1 cellular context compared by ENCODE assay signal in the genomic region with DNA sequence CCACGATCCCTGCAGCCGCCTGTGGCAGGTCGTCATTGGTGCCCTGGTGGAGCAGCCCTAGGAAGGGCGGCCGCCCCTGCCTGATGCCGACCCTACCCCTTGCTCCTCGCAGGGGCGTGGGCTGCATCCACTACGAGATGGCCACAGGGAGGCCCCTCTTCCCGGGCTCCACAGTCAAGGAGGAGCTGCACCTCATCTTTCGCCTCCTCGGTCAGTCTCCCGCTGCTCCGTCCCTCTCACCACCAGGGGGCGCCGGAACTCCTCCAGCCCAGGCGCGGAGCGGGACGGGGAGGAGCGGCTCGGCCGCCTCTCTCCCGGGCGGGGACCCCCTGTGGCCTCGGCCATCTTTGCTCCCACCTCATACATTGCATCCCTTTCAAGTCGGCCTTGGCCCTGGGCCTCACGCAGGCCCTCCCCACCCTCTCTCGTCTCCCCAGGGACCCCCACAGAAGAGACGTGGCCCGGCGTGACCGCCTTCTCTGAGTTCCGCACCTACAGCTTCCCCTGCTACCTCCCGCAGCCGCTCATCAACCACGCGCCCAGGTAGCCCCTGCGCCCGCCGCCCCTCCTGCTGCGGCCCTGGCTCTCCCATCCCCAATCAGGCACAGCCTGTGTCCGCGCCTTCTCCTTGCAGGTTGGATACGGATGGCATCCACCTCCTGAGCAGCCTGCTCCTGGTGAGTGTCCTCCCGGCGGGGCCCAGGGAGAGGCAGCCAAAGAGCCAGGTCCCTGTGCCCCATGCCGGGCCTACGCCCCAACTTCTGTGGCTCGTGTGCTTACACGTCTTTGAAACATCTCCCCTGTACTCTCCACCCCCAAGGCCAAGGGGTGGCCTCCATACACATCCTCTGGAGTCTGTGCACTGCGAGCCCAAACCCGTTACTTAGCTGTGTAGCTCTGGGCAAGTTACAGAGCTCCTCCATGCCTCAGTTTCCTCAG.
TF ChIP-seq lines count a peak whose summit lies in the region.

No MANE protein-coding gene starts in this region.

TF ChIP-seq in HEK293, 187 proteins besides CTCF, POLR2A, EP300 and RAD21 (continued from another document and continues in another):
- TF ChIP-seq, protein P1, sequence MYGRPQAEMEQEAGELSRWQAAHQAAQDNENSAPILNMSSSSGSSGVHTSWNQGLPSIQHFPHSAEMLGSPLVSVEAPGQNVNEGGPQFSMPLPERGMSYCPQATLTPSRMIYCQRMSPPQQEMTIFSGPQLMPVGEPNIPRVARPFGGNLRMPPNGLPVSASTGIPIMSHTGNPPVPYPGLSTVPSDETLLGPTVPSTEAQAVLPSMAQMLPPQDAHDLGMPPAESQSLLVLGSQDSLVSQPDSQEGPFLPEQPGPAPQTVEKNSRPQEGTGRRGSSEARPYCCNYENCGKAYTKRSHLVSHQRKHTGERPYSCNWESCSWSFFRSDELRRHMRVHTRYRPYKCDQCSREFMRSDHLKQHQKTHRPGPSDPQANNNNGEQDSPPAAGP (tag by site-specific recombination; IDR thresholded peaks at IDR 0.05): peak; percentile 63; the same call in 1 of the 2 replicates
- TF ChIP-seq ZNF214 (tag by site-specific recombination; IDR thresholded peaks at IDR 0.05; ENCODE audit: borderline replicate concordance) (no peak), ZNF146 (tag by site-specific recombination; IDR thresholded peaks at IDR 0.05) (no peak), ZNF600 (tag by site-specific recombination; IDR thresholded peaks at IDR 0.05) (peak; percentile 29; the same call in 1 of the 2 replicates), ZNF366 (tag by site-specific recombination; conservative IDR thresholded peaks at IDR 0.05) (no peak), OVOL3 (tag by site-specific recombination; IDR thresholded peaks at IDR 0.05) (no peak), ZIC2 (tag by site-specific recombination; IDR thresholded peaks at IDR 0.05) (peak; percentile 82), ZNF501 (tag by site-specific recombination; IDR thresholded peaks at IDR 0.05) (0 out of 2 replicates have a peak, but pooled peaks have one; percentile 45), ZNF701 (tag by site-specific recombination; IDR thresholded peaks at IDR 0.05) (no peak), ZBTB8A (tag by site-specific recombination; IDR thresholded peaks at IDR 0.05) (peak; percentile 15; the same call in 1 of the 2 replicates), MZF1 (tag by site-specific recombination; IDR thresholded peaks at IDR 0.05; ENCODE audit: borderline replicate concordance) (no peak), YY1 (tag by site-specific recombination; IDR thresholded peaks at IDR 0.05) (peak; percentile 61; the same call in 1 of the 2 replicates), OSR2 (tag by site-specific recombination; IDR thresholded peaks at IDR 0.05) (no peak)
- TF ChIP-seq, protein P2, sequence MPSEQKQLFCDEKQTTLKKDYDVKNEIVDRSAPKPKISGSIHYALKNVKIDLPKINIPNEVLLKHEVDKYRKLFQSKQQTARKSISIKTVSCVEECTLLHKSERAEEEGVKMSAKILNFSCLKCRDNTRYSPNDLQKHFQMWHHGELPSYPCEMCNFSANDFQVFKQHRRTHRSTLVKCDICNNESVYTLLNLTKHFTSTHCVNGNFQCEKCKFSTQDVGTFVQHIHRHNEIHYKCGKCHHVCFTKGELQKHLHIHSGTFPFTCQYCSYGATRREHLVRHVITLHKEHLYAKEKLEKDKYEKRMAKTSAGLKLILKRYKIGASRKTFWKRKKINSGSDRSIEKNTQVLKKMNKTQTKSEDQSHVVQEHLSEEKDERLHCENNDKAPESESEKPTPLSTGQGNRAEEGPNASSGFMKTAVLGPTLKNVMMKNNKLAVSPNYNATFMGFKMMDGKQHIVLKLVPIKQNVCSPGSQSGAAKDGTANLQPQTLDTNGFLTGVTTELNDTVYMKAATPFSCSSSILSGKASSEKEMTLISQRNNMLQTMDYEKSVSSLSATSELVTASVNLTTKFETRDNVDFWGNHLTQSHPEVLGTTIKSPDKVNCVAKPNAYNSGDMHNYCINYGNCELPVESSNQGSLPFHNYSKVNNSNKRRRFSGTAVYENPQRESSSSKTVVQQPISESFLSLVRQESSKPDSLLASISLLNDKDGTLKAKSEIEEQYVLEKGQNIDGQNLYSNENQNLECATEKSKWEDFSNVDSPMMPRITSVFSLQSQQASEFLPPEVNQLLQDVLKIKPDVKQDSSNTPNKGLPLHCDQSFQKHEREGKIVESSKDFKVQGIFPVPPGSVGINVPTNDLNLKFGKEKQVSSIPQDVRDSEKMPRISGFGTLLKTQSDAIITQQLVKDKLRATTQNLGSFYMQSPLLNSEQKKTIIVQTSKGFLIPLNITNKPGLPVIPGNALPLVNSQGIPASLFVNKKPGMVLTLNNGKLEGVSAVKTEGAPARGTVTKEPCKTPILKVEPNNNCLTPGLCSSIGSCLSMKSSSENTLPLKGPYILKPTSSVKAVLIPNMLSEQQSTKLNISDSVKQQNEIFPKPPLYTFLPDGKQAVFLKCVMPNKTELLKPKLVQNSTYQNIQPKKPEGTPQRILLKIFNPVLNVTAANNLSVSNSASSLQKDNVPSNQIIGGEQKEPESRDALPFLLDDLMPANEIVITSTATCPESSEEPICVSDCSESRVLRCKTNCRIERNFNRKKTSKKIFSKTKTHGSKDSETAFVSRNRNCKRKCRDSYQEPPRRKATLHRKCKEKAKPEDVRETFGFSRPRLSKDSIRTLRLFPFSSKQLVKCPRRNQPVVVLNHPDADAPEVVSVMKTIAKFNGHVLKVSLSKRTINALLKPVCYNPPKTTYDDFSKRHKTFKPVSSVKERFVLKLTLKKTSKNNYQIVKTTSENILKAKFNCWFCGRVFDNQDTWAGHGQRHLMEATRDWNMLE (tag by site-specific recombination; conservative IDR thresholded peaks at IDR 0.05; ENCODE audit: low read depth): no peak
- TF ChIP-seq, protein P3, sequence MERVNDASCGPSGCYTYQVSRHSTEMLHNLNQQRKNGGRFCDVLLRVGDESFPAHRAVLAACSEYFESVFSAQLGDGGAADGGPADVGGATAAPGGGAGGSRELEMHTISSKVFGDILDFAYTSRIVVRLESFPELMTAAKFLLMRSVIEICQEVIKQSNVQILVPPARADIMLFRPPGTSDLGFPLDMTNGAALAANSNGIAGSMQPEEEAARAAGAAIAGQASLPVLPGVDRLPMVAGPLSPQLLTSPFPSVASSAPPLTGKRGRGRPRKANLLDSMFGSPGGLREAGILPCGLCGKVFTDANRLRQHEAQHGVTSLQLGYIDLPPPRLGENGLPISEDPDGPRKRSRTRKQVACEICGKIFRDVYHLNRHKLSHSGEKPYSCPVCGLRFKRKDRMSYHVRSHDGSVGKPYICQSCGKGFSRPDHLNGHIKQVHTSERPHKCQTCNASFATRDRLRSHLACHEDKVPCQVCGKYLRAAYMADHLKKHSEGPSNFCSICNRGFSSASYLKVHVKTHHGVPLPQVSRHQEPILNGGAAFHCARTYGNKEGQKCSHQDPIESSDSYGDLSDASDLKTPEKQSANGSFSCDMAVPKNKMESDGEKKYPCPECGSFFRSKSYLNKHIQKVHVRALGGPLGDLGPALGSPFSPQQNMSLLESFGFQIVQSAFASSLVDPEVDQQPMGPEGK (tag by site-specific recombination; IDR thresholded peaks at IDR 0.05): peak; percentile 62
- TF ChIP-seq, protein P4, sequence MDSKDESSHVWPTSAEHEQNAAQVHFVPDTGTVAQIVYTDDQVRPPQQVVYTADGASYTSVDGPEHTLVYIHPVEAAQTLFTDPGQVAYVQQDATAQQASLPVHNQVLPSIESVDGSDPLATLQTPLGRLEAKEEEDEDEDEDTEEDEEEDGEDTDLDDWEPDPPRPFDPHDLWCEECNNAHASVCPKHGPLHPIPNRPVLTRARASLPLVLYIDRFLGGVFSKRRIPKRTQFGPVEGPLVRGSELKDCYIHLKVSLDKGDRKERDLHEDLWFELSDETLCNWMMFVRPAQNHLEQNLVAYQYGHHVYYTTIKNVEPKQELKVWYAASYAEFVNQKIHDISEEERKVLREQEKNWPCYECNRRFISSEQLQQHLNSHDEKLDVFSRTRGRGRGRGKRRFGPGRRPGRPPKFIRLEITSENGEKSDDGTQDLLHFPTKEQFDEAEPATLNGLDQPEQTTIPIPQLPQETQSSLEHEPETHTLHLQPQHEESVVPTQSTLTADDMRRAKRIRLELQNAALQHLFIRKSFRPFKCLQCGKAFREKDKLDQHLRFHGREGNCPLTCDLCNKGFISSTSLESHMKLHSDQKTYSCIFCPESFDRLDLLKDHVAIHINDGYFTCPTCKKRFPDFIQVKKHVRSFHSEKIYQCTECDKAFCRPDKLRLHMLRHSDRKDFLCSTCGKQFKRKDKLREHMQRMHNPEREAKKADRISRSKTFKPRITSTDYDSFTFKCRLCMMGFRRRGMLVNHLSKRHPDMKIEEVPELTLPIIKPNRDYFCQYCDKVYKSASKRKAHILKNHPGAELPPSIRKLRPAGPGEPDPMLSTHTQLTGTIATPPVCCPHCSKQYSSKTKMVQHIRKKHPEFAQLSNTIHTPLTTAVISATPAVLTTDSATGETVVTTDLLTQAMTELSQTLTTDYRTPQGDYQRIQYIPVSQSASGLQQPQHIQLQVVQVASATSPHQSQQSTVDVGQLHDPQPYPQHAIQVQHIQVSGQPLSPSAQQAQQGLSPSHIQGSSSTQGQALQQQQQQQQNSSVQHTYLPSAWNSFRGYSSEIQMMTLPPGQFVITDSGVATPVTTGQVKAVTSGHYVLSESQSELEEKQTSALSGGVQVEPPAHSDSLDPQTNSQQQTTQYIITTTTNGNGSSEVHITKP (tag by site-specific recombination; IDR thresholded peaks at IDR 0.05): no peak
- TF ChIP-seq, protein P5, sequence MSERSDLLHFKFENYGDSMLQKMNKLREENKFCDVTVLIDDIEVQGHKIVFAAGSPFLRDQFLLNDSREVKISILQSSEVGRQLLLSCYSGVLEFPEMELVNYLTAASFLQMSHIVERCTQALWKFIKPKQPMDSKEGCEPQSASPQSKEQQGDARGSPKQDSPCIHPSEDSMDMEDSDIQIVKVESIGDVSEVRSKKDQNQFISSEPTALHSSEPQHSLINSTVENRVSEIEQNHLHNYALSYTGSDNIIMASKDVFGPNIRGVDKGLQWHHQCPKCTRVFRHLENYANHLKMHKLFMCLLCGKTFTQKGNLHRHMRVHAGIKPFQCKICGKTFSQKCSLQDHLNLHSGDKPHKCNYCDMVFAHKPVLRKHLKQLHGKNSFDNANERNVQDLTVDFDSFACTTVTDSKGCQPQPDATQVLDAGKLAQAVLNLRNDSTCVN (tag by site-specific recombination; optimal IDR thresholded peaks at IDR 0.05): peak; percentile 29
- TF ChIP-seq, protein P6, sequence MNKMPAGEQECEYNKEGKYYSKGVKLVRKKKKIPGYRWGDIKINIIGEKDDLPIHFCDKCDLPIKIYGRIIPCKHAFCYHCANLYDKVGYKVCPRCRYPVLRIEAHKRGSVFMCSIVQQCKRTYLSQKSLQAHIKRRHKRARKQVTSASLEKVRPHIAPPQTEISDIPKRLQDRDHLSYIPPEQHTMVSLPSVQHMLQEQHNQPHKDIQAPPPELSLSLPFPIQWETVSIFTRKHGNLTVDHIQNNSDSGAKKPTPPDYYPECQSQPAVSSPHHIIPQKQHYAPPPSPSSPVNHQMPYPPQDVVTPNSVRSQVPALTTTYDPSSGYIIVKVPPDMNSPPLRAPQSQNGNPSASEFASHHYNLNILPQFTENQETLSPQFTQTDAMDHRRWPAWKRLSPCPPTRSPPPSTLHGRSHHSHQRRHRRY (tag by site-specific recombination; IDR thresholded peaks at IDR 0.05): no peak
- TF ChIP-seq, protein P7, sequence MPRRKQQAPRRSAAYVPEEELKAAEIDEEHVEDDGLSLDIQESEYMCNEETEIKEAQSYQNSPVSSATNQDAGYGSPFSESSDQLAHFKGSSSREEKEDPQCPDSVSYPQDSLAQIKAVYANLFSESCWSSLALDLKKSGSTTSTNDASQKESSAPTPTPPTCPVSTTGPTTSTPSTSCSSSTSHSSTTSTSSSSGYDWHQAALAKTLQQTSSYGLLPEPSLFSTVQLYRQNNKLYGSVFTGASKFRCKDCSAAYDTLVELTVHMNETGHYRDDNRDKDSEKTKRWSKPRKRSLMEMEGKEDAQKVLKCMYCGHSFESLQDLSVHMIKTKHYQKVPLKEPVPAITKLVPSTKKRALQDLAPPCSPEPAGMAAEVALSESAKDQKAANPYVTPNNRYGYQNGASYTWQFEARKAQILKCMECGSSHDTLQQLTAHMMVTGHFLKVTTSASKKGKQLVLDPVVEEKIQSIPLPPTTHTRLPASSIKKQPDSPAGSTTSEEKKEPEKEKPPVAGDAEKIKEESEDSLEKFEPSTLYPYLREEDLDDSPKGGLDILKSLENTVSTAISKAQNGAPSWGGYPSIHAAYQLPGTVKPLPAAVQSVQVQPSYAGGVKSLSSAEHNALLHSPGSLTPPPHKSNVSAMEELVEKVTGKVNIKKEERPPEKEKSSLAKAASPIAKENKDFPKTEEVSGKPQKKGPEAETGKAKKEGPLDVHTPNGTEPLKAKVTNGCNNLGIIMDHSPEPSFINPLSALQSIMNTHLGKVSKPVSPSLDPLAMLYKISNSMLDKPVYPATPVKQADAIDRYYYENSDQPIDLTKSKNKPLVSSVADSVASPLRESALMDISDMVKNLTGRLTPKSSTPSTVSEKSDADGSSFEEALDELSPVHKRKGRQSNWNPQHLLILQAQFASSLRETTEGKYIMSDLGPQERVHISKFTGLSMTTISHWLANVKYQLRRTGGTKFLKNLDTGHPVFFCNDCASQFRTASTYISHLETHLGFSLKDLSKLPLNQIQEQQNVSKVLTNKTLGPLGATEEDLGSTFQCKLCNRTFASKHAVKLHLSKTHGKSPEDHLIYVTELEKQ (tag by site-specific recombination; IDR thresholded peaks at IDR 0.05; ENCODE audit: borderline replicate concordance): no peak
- TF ChIP-seq, protein P8, sequence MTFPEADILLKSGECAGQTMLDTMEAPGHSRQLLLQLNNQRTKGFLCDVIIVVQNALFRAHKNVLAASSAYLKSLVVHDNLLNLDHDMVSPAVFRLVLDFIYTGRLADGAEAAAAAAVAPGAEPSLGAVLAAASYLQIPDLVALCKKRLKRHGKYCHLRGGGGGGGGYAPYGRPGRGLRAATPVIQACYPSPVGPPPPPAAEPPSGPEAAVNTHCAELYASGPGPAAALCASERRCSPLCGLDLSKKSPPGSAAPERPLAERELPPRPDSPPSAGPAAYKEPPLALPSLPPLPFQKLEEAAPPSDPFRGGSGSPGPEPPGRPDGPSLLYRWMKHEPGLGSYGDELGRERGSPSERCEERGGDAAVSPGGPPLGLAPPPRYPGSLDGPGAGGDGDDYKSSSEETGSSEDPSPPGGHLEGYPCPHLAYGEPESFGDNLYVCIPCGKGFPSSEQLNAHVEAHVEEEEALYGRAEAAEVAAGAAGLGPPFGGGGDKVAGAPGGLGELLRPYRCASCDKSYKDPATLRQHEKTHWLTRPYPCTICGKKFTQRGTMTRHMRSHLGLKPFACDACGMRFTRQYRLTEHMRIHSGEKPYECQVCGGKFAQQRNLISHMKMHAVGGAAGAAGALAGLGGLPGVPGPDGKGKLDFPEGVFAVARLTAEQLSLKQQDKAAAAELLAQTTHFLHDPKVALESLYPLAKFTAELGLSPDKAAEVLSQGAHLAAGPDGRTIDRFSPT (tag by site-specific recombination; IDR thresholded peaks at IDR 0.05): no peak
